18 cellular contexts compared by ENCODE assay signal in genomic region chr17:3956558-3956957, GRCh38. TPM values are rescaled to one million over a fixed set of nuclear protein-coding genes. Genes with fewer than 3 reads are reported as not detected.
DNase-seq lines count a peak whose midpoint lies in the region; ATAC-seq and TF ChIP-seq lines count a peak whose summit lies in the region.
"Had no signal": no experiment of that assay in that cellular context is flagged by ENCODE, and none has a peak within 500 bp of the region (broad histone marks: within the 10 kb centered on the region; RNA-seq: fewer than 3 reads in every experiment).

No MANE protein-coding gene starts in this region.

- H3K4me3 ChIP-seq in SJCRH30 (no peak overlapping the region), endodermal cell (ENCODE audit: low read length) (no peak overlapping the region)
- H3K4me3 ChIP-seq: vagina had no signal

- H3K27me3 ChIP-seq in SJCRH30 (no peaks in the 10 kb centered on the region), endodermal cell (ENCODE audit: control insufficient read depth, insufficient read depth, low read length, poor library complexity, severe bottlenecking) (peaks cover 11% of the 10 kb centered on the region)
- H3K27me3 ChIP-seq: vagina had no signal

- H3K27ac Mint-ChIP-seq in natural killer cell (peak overlapping the region; percentile 60 to 81), endodermal cell (no peak overlapping the region), type B pancreatic cell (peak overlapping the region; percentile 44)
- peak overlapping the region in 1 of 2 donors; percentile 83 for H3K27ac Mint-ChIP-seq in natural killer cell treated with Interleukin-12 subunit alpha and Interleukin-12 subunit beta and Interleukin-15 and Interleukin-18, amount 100 ng/mL, for 72 hours

- TF ChIP-seq CTCF in natural killer cell (IDR thresholded peaks at IDR 0.05) (no peak), endodermal cell (conservative IDR thresholded peaks at IDR 0.05) (no peak), type B pancreatic cell (conservative IDR thresholded peaks at IDR 0.05) (no peak)

- ATAC-seq in natural killer cell, result no peak
- ATAC-seq in natural killer cell treated with Interleukin-12 subunit alpha and Interleukin-12 subunit beta and Interleukin-15 and Interleukin-18, amount 100 ng/mL, for 72 hours, result no peak
- ATAC-seq: left ventricle myocardium superior, right cardiac atrium had no signal

- WGBS in endodermal cell (ENCODE audit: insufficient coverage in 1 of 2, insufficient read length in 1 of 2), 2 experiments, result 31 to 38% methylated on average over 5 to 8 of the region's 8 CpGs

- H3K4me1 ChIP-seq in SJCRH30, result peaks cover 62% of the 10 kb centered on the region
- no peaks in the 10 kb centered on the region for H3K4me1 ChIP-seq in endodermal cell (ENCODE audit: control insufficient read depth, insufficient read depth, low read length)

- H3K27me3 Mint-ChIP-seq in natural killer cell (ENCODE audit: low read depth in 2 of 2) (no peaks in the 10 kb centered on the region), endodermal cell (ENCODE audit: insufficient read depth) (peaks cover 14% of the 10 kb centered on the region), type B pancreatic cell (peaks cover 14% of the 10 kb centered on the region)
- no peaks in the 10 kb centered on the region for H3K27me3 Mint-ChIP-seq in natural killer cell treated with Interleukin-12 subunit alpha and Interleukin-12 subunit beta and Interleukin-15 and Interleukin-18, amount 100 ng/mL, for 72 hours

- H3K36me3 ChIP-seq in SJCRH30 (no peaks in the 10 kb centered on the region), endodermal cell (ENCODE audit: control insufficient read depth, insufficient read depth, low read length) (no peaks in the 10 kb centered on the region)
- H3K36me3 ChIP-seq: vagina had no signal

- H3K4me1 Mint-ChIP-seq in natural killer cell, result peaks cover 36 to 60% of the 10 kb centered on the region in 2 donors
- peaks cover 35 to 38% of the 10 kb centered on the region in 2 donors for H3K4me1 Mint-ChIP-seq in natural killer cell treated with Interleukin-12 subunit alpha and Interleukin-12 subunit beta and Interleukin-15 and Interleukin-18, amount 100 ng/mL, for 72 hours (ENCODE audit: low read depth in 2 of 2)
- peaks cover 13% of the 10 kb centered on the region for H3K4me1 Mint-ChIP-seq in endodermal cell
- H3K4me1 Mint-ChIP-seq in type B pancreatic cell (ENCODE audit: unreplicated experiment), result peaks cover 23% of the 10 kb centered on the region

- H3K9me3 Mint-ChIP-seq in natural killer cell (no peaks in the 10 kb centered on the region), endodermal cell (no peaks in the 10 kb centered on the region), type B pancreatic cell (no peaks in the 10 kb centered on the region)
- no peaks in the 10 kb centered on the region for H3K9me3 Mint-ChIP-seq in natural killer cell treated with Interleukin-12 subunit alpha and Interleukin-12 subunit beta and Interleukin-15 and Interleukin-18, amount 100 ng/mL, for 72 hours

- H3K27ac ChIP-seq in SJCRH30, result peak overlapping the region; percentile 91
- no peak overlapping the region for H3K27ac ChIP-seq in endodermal cell (ENCODE audit: low read depth, low read length)
- H3K27ac ChIP-seq: vagina had no signal

- H3K4me3 Mint-ChIP-seq in natural killer cell (no peak overlapping the region), endodermal cell (no peak overlapping the region), type B pancreatic cell (no peak overlapping the region)
- no peak overlapping the region for H3K4me3 Mint-ChIP-seq in natural killer cell treated with Interleukin-12 subunit alpha and Interleukin-12 subunit beta and Interleukin-15 and Interleukin-18, amount 100 ng/mL, for 72 hours

- H3K9ac ChIP-seq in endodermal cell (ENCODE audit: extremely low read depth, low read length, poor library complexity, severe bottlenecking), result no peak overlapping the region

- H3K9me3 ChIP-seq in SJCRH30 (replicated peaks) (no peaks in the 10 kb centered on the region), endodermal cell (ENCODE audit: control insufficient read depth, low read length) (no peaks in the 10 kb centered on the region)
- H3K9me3 ChIP-seq: vagina had no signal

- intact Hi-C loops in natural killer cell (cut with micrococcal nuclease), result no loop called here

- H3K36me3 Mint-ChIP-seq in natural killer cell (no peaks in the 10 kb centered on the region), endodermal cell (ENCODE audit: low read depth) (no peaks in the 10 kb centered on the region), type B pancreatic cell (no peaks in the 10 kb centered on the region)
- no peaks in the 10 kb centered on the region for H3K36me3 Mint-ChIP-seq in natural killer cell treated with Interleukin-12 subunit alpha and Interleukin-12 subunit beta and Interleukin-15 and Interleukin-18, amount 100 ng/mL, for 72 hours

- DNase-seq in natural killer cell, result no peak
- no peak for DNase-seq in natural killer cell treated with Interleukin-12 subunit alpha and Interleukin-12 subunit beta and Interleukin-15 and Interleukin-18, amount 100 ng/mL, for 72 hours (ENCODE audit: low spot score)
- DNase-seq in SJCRH30, result peak; percentile 69 to 74
- peak; percentile 78 for DNase-seq in endodermal cell
- DNase-seq in type B pancreatic cell (ENCODE audit: extremely low spot score, unreplicated experiment), result no peak
- no peak for DNase-seq in T-helper 9 cell
- DNase-seq in NCI-H1930 (lab: John Stamatoyannopoulos, UW), result no peak
- DNase-seq in mucosa of gallbladder (ENCODE audit: low spot score), result no peak
- DNase-seq: effector memory CD4-positive, alpha-beta T cell; left ventricle myocardium superior; NK-92 treated with Interleukin-12 subunit alpha and Interleukin-12 subunit beta, amount 100 ng/mL, for 24 hours; SIG-M5; stimulated activated CD4-positive, alpha-beta T cell treated with anti-CD3 and anti-CD28 coated beads, Interleukin-4, amount 100 ng/mL, for 24 hours; stimulated activated naive CD4-positive, alpha-beta T cell had no signal

RNA-seq across cellular contexts. Expression of gene ATP2A3, which starts 7.7 kb away (rescaled TPM):
- total RNA-seq in natural killer cell (100 to 1,000 TPM; 326 to 397 (median 377) TPM), endodermal cell (1 to 10 TPM; 1.4 to 3.7 TPM), type B pancreatic cell (ENCODE audit: low replicate concordance) (33.2 and 58.6 TPM in 2 replicates), mucosa of gallbladder (96.5 TPM)
- total RNA-seq in natural killer cell treated with Interleukin-12 subunit alpha and Interleukin-12 subunit beta and Interleukin-15 and Interleukin-18, amount 100 ng/mL, for 72 hours, result 100 to 1,000 TPM; 125 to 234 TPM
- 1.9 and 2.0 TPM in 2 replicates for total RNA-seq in SJCRH30 (2014; rRNA removed; shearing (Covaris generic))
- 4.4 TPM for polyA plus RNA-seq in endodermal cell (2013, experiment 1 of 2)
- polyA plus RNA-seq in endodermal cell (2013, experiment 2 of 2), result 2.5 TPM
- total RNA-seq: MCF 10A had no signal
- polyA plus RNA-seq: neural cell had no signal

RNA-seq across cellular contexts. Expression of gene P2RX1, which starts 40.3 kb away (rescaled TPM):
- total RNA-seq in natural killer cell (10 to 100 TPM in 2 of 3 donors, 1 to 10 TPM in 1; 2.3 to 15.3 (median 13.4) TPM), endodermal cell (not detected), type B pancreatic cell (ENCODE audit: low replicate concordance) (0.36 TPM in 1 of 2 replicates, not detected in the other), mucosa of gallbladder (2.8 TPM)
- 1 to 10 TPM; 3.9 TPM for total RNA-seq in natural killer cell treated with Interleukin-12 subunit alpha and Interleukin-12 subunit beta and Interleukin-15 and Interleukin-18, amount 100 ng/mL, for 72 hours
- 0.06 TPM in 1 of 2 replicates, not detected in the other for total RNA-seq in SJCRH30 (2014; rRNA removed; shearing (Covaris generic))
- polyA plus RNA-seq in endodermal cell (2013, experiment 1 of 2), result not detected
- polyA plus RNA-seq in endodermal cell (2013, experiment 2 of 2), result not detected
- total RNA-seq: MCF 10A had no signal
- polyA plus RNA-seq: neural cell had no signal

Comparison
In these comparisons a context has a peak if more than half of its experiments do, and no peak if none do; other contexts are left out.
1. DNase-seq: peak in SJCRH30 (2 of 2) and endodermal cell (single experiment); none in natural killer cell (single experiment), natural killer cell treated with Interleukin-12 subunit alpha and Interleukin-12 subunit beta and Interleukin-15 and Interleukin-18, amount 100 ng/mL, for 72 hours (single experiment), type B pancreatic cell (single experiment), T-helper 9 cell (single experiment), NCI-H1930 (0 of 2) and mucosa of gallbladder (single experiment).